In genomic region chr11:11787305-11788066, GRCh38 we compare ENCODE assay signal across 8 cellular contexts. TPM values are rescaled to one million over a fixed set of nuclear protein-coding genes. Genes with fewer than 3 reads are reported as not detected.
A peak's percentile ranks its signal among the peaks of the same experiment; 100 is the strongest.
DNase-seq lines count a peak whose midpoint lies in the region; ATAC-seq, FAIRE-seq and TF ChIP-seq lines count a peak whose summit lies in the region.

No MANE protein-coding gene starts in this region.

- H3K27ac Mint-ChIP-seq in GM23338, result no peak overlapping the region

- 44% methylated on average over 7 of the region's 7 CpGs for WGBS in GM12878 (ENCODE audit: insufficient coverage, insufficient replicate concordance, low lambda C conversion rate, missing lambda C conversion rate)

- TF ChIP-seq EP300 in GM12878 (IDR thresholded peaks at IDR 0.05; ENCODE audit: borderline replicate concordance in 1 of 2, control insufficient read depth in 1 of 2, low read depth in 2 of 2, low read length in 2 of 2), result no peak

- SMC1A ChIA-PET in GM12878 (lab: Charles Lee; ENCODE audit: uncharacterized antibody, unreplicated experiment), result interaction anchor here (0.6 to 3.3 kb wide), 21 partner anchors 12 to 995 kb away, joined by 3 to 37 read pairs (median 4); no protein-coding TSS in a partner anchor

- no peaks in the 10 kb centered on the region; the same call in 1 of the 2 replicates for H3K9me2 ChIP-seq in GM23338 (ENCODE audit: insufficient read depth)

- FAIRE-seq in D721Med (lab: Jason Lieb, UNC) (peak; percentile 89), TTC549 (lab: Jason Lieb, UNC) (peak; percentile 33), GM12878 (lab: Jason Lieb, UNC) (peak; percentile 95)

- H3K4me3 Mint-ChIP-seq in GM23338, result no peak overlapping the region

- H3K9me3 ChIP-seq in GM12878 (replicated peaks; ENCODE audit: control insufficient read depth, insufficient read depth, low read length), result no peaks in the 10 kb centered on the region

- TF ChIP-seq CTCF in D721Med (IDR thresholded peaks at IDR 0.05; ENCODE audit: insufficient read depth, missing control alignments) (peak; percentile 89), GM23338 (conservative IDR thresholded peaks at IDR 0.05; ENCODE audit: low read depth in 2 of 2) (peak; percentile 91 to 98), GM12878 (IDR thresholded peaks at IDR 0.05 in 2 of 3, conservative IDR thresholded peaks at IDR 0.05 in 1 of 3; ENCODE audit: control insufficient read depth in 2 of 3, extremely low read depth in 1 of 3, insufficient read depth in 1 of 3, low read depth in 3 of 3, low read length in 3 of 3) (peak; percentile 68 to 86 (median 81))

- H3K27ac ChIP-seq in GM23338 (ENCODE audit: low read depth) (no peak overlapping the region), GM12878 (ENCODE audit: control insufficient read depth, insufficient read depth) (no peak overlapping the region)

- BruUV-seq in GM12878 (replicated peaks; lab: Mats Ljungman, UMichigan), result no TSS peak

- peaks cover 9% of the 10 kb centered on the region for H3K27me3 Mint-ChIP-seq in GM23338 (ENCODE audit: insufficient read depth, low read depth, poor library complexity)

- peaks cover 4% of the 10 kb centered on the region for H3K4me1 Mint-ChIP-seq in GM23338

- POLR2A ChIA-PET in GM12878 (lab: Charles Lee), result no interaction called here

- no peak overlapping the region for H3K4me2 ChIP-seq in GM23338
- no peak overlapping the region for H3K4me2 ChIP-seq in GM12878 (ENCODE audit: control insufficient read depth, insufficient read depth)

- ATAC-seq in GM23338, result peak; percentile 98
- peak; percentile 98 for ATAC-seq in GM12878

- H4K20me1 ChIP-seq in GM23338 (replicated peaks; ENCODE audit: insufficient read depth) (no peaks in the 10 kb centered on the region), GM12878 (ENCODE audit: control insufficient read depth, insufficient read depth) (no peaks in the 10 kb centered on the region)

- H2AFZ ChIP-seq in GM23338 (0 out of 2 replicates have a peak overlapping the region, but pooled peaks have one; percentile 11), GM12878 (ENCODE audit: control insufficient read depth, low read depth, low read length) (no peak overlapping the region)

- H3K4me1 ChIP-seq in GM23338 (ENCODE audit: insufficient read depth), result peaks cover 6% of the 10 kb centered on the region
- no peaks in the 10 kb centered on the region for H3K4me1 ChIP-seq in GM12878 (ENCODE audit: control insufficient read depth, insufficient read depth, low read length)

- in situ Hi-C loops in GM12878 (cut with MboI), result loop anchor here (5.0 to 25.0 kb wide), 4 partner anchors 500 to 995 kb away; no protein-coding TSS in a partner anchor

- H3K36me3 ChIP-seq in GM23338 (ENCODE audit: insufficient read depth) (no peaks in the 10 kb centered on the region), GM12878 (ENCODE audit: control insufficient read depth in 2 of 2, insufficient read depth in 2 of 2, low read length in 1 of 2) (no peaks in the 10 kb centered on the region)

- TF ChIP-seq POLR2A in GM12878 (IDR thresholded peaks at IDR 0.05; ENCODE audit: low read depth, low read length), result no peak

- H3K9me3 Mint-ChIP-seq in GM23338, result peaks cover 14% of the 10 kb centered on the region

- intact Hi-C loops in GM12878 (cut with micrococcal nuclease; ENCODE audit: unreplicated experiment), result loop anchor here (1.0 to 10.0 kb wide), 9 partner anchors 165 to 995 kb away; partner anchors contain the start of gene GALNT18

- no peaks in the 10 kb centered on the region for H3F3A ChIP-seq in GM23338 (replicated peaks; ENCODE audit: low read depth)

- no peak overlapping the region for H3K9ac ChIP-seq in GM12878 (ENCODE audit: control insufficient read depth, insufficient read depth, low read length)

- TF ChIP-seq RAD21 in GM12878 (IDR thresholded peaks at IDR 0.05; ENCODE audit: insufficient read depth, low read depth, low read length), result peak; percentile 95

- H3K27me3 ChIP-seq in GM23338 (ENCODE audit: insufficient read depth) (no peaks in the 10 kb centered on the region), GM12878 (replicated peaks in 1 of 2; ENCODE audit: control insufficient read depth in 2 of 2, insufficient read depth in 2 of 2, low read length in 1 of 2) (no peaks in the 10 kb centered on the region; a peak in 1 of 4 replicates)

- RAD21 ChIA-PET in GM12878 (lab: Charles Lee; ENCODE audit: unreplicated experiment), result interaction anchor here (0.6 to 2.7 kb wide), 18 partner anchors 62 to 1017 kb away, joined by 3 to 42 read pairs (median 4); partner anchors contain the start of gene GALNT18

- H3K36me3 Mint-ChIP-seq in GM23338 (ENCODE audit: low read depth), result peaks cover 7% of the 10 kb centered on the region; the same call in 2 of the 3 replicates

- DNase-seq in D721Med (ENCODE audit: insufficient read length, low spot score), result no peak
- DNase-seq in GM23338 (ENCODE audit: low spot score), result peak; percentile 86
- DNase-seq in NCI-H187 treated with DMSO at 0.1 percent for 48 hours (lab: John Stamatoyannopoulos, UW), result peak; percentile 64
- DNase-seq in GM12878 (ENCODE audit: low read depth, low spot score), result peak; percentile 23
- peak; percentile 73 for DNase-seq in iPS-NIHi11 (ENCODE audit: low spot score)
- DNase-seq in stimulated activated CD4-positive, alpha-beta T cell treated with anti-CD3 and anti-CD28 coated beads, Interleukin-12 subunit alpha, Interleukin-12 subunit beta, amount 100 ng/mL, for 48 hours (ENCODE audit: low read depth in 2 of 3, low spot score in 1 of 3), result peak; percentile 42 to 67 (median 51)
- no peak for DNase-seq in cortex of kidney (lab: John Stamatoyannopoulos, UW)

- H3K4me3 ChIP-seq in GM23338 (no peak overlapping the region), GM12878 (no peak overlapping the region)

- CTCF ChIA-PET in GM12878 (lab: Yijun Ruan, JAX), result interaction anchor here (0.5 to 3.9 kb wide), 32 partner anchors 11 to 1017 kb away, joined by 3 to 99 read pairs (median 5); partner anchors contain the start of gene GALNT18

- H3K79me2 ChIP-seq in GM23338 (replicated peaks; ENCODE audit: insufficient read depth), result no peaks in the 10 kb centered on the region
- no peaks in the 10 kb centered on the region for H3K79me2 ChIP-seq in GM12878 (ENCODE audit: control insufficient read depth, insufficient read depth, low read length)

TF ChIP-seq in GM23338, 12 proteins besides CTCF, POLR2A, EP300 and RAD21:
- TF ChIP-seq JUNB (IDR thresholded peaks at IDR 0.05; ENCODE audit: unreplicated experiment), result no peak
- TF ChIP-seq ZNF331 (CRISPR knock-in tag; IDR thresholded peaks at IDR 0.05; ENCODE audit: low read depth), result no peak
- TF ChIP-seq NANOG (IDR thresholded peaks at IDR 0.05; ENCODE audit: borderline replicate concordance), result no peak

TF ChIP-seq in GM12878, 131 proteins besides CTCF, POLR2A, EP300 and RAD21 (continues in another document):
- TF ChIP-seq SMC3 (IDR thresholded peaks at IDR 0.05; ENCODE audit: borderline replicate concordance, low read length) (peak; percentile 89), HCFC1 (IDR thresholded peaks at IDR 0.05; ENCODE audit: low read length) (no peak), YY1 (IDR thresholded peaks at IDR 0.05; ENCODE audit: low read depth, low read length) (0 out of 2 replicates have a peak, but pooled peaks have one; percentile 31), NRF1 (conservative IDR thresholded peaks at IDR 0.05; ENCODE audit: low read depth, low read length) (no peak), SPI1 (IDR thresholded peaks at IDR 0.05; ENCODE audit: borderline replicate concordance, insufficient read depth, low read depth, low read length) (no peak)

RNA-seq across cellular contexts. Expression of gene USP47, which starts 54.3 kb away (rescaled TPM):
- 32.1 and 36.7 TPM in 2 replicates for total RNA-seq in GM23338 (2014; rRNA removed; shearing (Covaris generic))
- polyA plus RNA-seq in GM23338 (2016; fragmentation: Nextera tagmentation; extraction: Ambion mirVana) (15.5 and 16.3 TPM in 2 replicates), GM12878 (2011; rRNA removed) (25.7 and 42.5 TPM in 2 replicates), GM12878 (2014; fragmentation: Illumina TruSeq; extraction: Trizol) (34.4 and 53.3 TPM in 2 replicates), GM12878 (2014; fragmentation: Nextera tagmentation; extraction: Ambion mirVana) (10 to 100 TPM; 13.9 to 14.8 TPM), GM12878 (2014; rRNA removed) (23.1 and 27.2 TPM in 2 replicates), GM12878 (2016; fragmentation: Nextera tagmentation; extraction: Ambion mirVana) (10 to 100 TPM; 36.2 to 38.8 TPM)
- total RNA-seq in GM12878 (2013; cell fraction: nucleolus; rRNA removed), result 213 and 244 TPM in 2 replicates
- total RNA-seq in GM12878 (2014; rRNA removed) (50.0 and 54.0 TPM in 2 replicates), GM12878 (2014; rRNA removed; fragmentation: Illumina TruSeq; extraction: Trizol) (54.0 and 54.2 TPM in 2 replicates), GM12878 (2021) (28.7 and 33.9 TPM in 2 replicates)
- 16.6 TPM for polyA plus RNA-seq in GM12878 (2011; ENCODE audit: low read depth)
- 8.9 and 10.5 TPM in 2 replicates for polyA plus RNA-seq in GM12878 (2011; cell fraction: cytosol; rRNA removed)
- polyA plus RNA-seq in GM12878 (2011; cell fraction: nucleus; rRNA removed), result 35.4 and 37.1 TPM in 2 replicates
- polyA plus RNA-seq in GM12878 (2012), result 25.5 and 29.9 TPM in 2 replicates
- polyA minus RNA-seq in GM12878 (2011; rRNA and poly(A)+ RNA removed), result 34.3 and 45.4 TPM in 2 replicates
- polyA minus RNA-seq in GM12878 (2011; cell fraction: cytosol; rRNA and poly(A)+ RNA removed), result 11.1 and 13.4 TPM in 2 replicates
- 57.3 and 80.4 TPM in 2 replicates for polyA minus RNA-seq in GM12878 (2011; cell fraction: nucleus; rRNA and poly(A)+ RNA removed)

Comparison
In these comparisons a context has a peak if more than half of its experiments do, and no peak if none do; other contexts are left out.
1. DNase-seq: peak in GM23338 (single experiment), NCI-H187 treated with DMSO at 0.1 percent for 48 hours (single experiment), GM12878 (single experiment), iPS-NIHi11 (single experiment) and stimulated activated CD4-positive, alpha-beta T cell treated with anti-CD3 and anti-CD28 coated beads, Interleukin-12 subunit alpha, Interleukin-12 subunit beta, amount 100 ng/mL, for 48 hours (3 of 3); none in D721Med (single experiment) and cortex of kidney (single experiment).
2. Peak in every context shown above with its lines, with median percentiles within 50 percentile points of each other: CTCF ChIP-seq.